ENCODE assay signal across 12 cellular contexts in the genomic region with DNA sequence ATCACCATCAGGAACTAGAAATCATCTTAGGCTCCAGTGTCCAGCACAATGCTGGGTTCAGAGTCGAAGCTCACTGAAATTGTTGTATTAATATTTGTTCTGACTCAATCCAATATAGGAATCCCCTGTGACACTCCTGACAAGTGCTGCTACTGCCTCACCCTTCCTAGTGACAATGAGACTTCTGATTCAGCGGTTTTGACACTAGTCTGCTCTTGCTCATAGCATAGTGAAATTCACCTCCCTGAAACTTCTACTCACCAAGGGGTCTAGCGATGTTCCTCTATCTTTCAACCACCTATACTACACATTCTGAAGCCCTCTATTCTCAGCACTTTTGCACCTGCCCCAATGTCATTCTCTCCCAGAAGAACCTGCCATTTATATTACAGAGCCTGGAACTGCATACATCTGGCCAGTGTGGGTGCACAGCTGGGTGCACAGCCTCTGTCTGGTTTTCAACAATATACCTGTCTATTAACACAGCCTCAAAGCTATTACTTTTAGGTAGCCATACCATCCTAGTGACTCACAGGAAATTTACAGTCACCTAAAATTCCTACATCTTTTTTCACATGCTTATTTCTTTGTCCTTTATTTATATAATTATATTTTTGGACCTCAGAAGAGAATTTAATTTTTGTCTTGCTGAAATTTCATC.
DNase-seq lines count a peak whose midpoint lies in the region; ATAC-seq and TF ChIP-seq lines count a peak whose summit lies in the region.
"Had no signal": no experiment of that assay in that cellular context is flagged by ENCODE, and none has a peak within 500 bp of the region (broad histone marks: within the 10 kb centered on the region; RNA-seq: fewer than 3 reads in every experiment).

No MANE protein-coding gene starts in this region.

- no peak overlapping the region for H3K27ac Mint-ChIP-seq in activated naive CD4-positive, alpha-beta T cell treated with anti-CD3 and anti-CD28 coated beads, Interleukin-2, amount 50 U/mL, for 72 hours

- DNase-seq in activated naive CD4-positive, alpha-beta T cell treated with anti-CD3 and anti-CD28 coated beads, Interleukin-2, amount 50 U/mL, for 72 hours (ENCODE audit: low spot score in 2 of 2), result no peak
- no peak for DNase-seq in activated naive CD4-positive, alpha-beta T cell treated with anti-CD3 and anti-CD28 coated beads, Interleukin-2, amount 50 U/mL, for 16 hours
- DNase-seq in SW480 (ENCODE audit: low spot score), result peak; percentile 54
- peak; percentile 43 for DNase-seq in epithelial cell of esophagus (ENCODE audit: low read depth)
- DNase-seq in GM13977 (ENCODE audit: low spot score), result no peak
- DNase-seq in GF-D8 (lab: John Stamatoyannopoulos, UW), result no peak
- DNase-seq: CD4-positive, CD25-positive, alpha-beta regulatory T cell; GDM1; NCI-H1436 treated with DMSO at 0.1 percent for 48 hours; testis had no signal

- in situ Hi-C loops in GM13977 (cut with MboI; ENCODE audit: low pct_unique_long_range_greater_than_20kb, low sequenced_read_pairs, unreplicated experiment), result no loop called here

- H3K36me3 Mint-ChIP-seq in activated naive CD4-positive, alpha-beta T cell treated with anti-CD3 and anti-CD28 coated beads, Interleukin-2, amount 50 U/mL, for 72 hours, result peaks cover 0 to 12% of the 10 kb centered on the region in 2 donors

- ATAC-seq in activated naive CD4-positive, alpha-beta T cell treated with anti-CD3 and anti-CD28 coated beads, Interleukin-2, amount 50 U/mL, for 72 hours, result peak; percentile 48 to 63
- no peak for ATAC-seq in HG03520 (IDR thresholded peaks at IDR 0.05; ENCODE audit: unreplicated experiment)

- H3K9me3 Mint-ChIP-seq in activated naive CD4-positive, alpha-beta T cell treated with anti-CD3 and anti-CD28 coated beads, Interleukin-2, amount 50 U/mL, for 72 hours, result no peaks in the 10 kb centered on the region
- H3K9me3 Mint-ChIP-seq: activated T-helper 1 cell treated with anti-CD3 and anti-CD28 coated beads, Interleukin-12 subunit alpha, Interleukin-12 subunit beta, Interleukin-2, Interleukin-4 antibody, amounts not matched to agents 30 ng/mL and 10 ng/mL and 1 ng/mL, durations not matched to agents 14 hours and 24 hours and 36 hours; CD4-positive, CD25-positive, alpha-beta regulatory T cell had no signal

- no peak overlapping the region for H3K4me3 ChIP-seq in epithelial cell of esophagus (ENCODE audit: low read length)
- H3K4me3 ChIP-seq: testis had no signal

- no peak for TF ChIP-seq CTCF in epithelial cell of esophagus (IDR thresholded peaks at IDR 0.05; ENCODE audit: insufficient read depth, low read depth, low read length, missing control alignments)
- TF ChIP-seq CTCF in GM13977 (IDR thresholded peaks at IDR 0.05; ENCODE audit: extremely low read depth, insufficient read depth, missing control alignments), result no peak

Comparison
In these comparisons a context has a peak if more than half of its experiments do, and no peak if none do; other contexts are left out.
1. DNase-seq: peak in SW480 (single experiment) and epithelial cell of esophagus (single experiment); none in activated naive CD4-positive, alpha-beta T cell treated with anti-CD3 and anti-CD28 coated beads, Interleukin-2, amount 50 U/mL, for 72 hours (0 of 2), activated naive CD4-positive, alpha-beta T cell treated with anti-CD3 and anti-CD28 coated beads, Interleukin-2, amount 50 U/mL, for 16 hours (single experiment), GM13977 (single experiment) and GF-D8 (single experiment).